ENCODE assay signal across 16 cellular contexts in genomic region chr10:130441041-130441440, GRCh38.
DNase-seq lines count a peak whose midpoint lies in the region; ATAC-seq and TF ChIP-seq lines count a peak whose summit lies in the region.
"Had no signal": no experiment of that assay in that cellular context is flagged by ENCODE, and none has a peak within 500 bp of the region (broad histone marks: within the 10 kb centered on the region; RNA-seq: fewer than 3 reads in every experiment).

No MANE protein-coding gene starts in this region.

- ATAC-seq in activated CD8-positive, alpha-beta memory T cell treated with anti-CD3 and anti-CD28 coated beads, Interleukin-2, amount 10 ng/mL, durations not matched to agents 7 days and 5 days: no peak
- ATAC-seq in GM21576 (IDR thresholded peaks at IDR 0.05; ENCODE audit: unreplicated experiment): no peak
- ATAC-seq: GM23338 had no signal

- no peaks in the 10 kb centered on the region for H3K4me1 Mint-ChIP-seq in activated CD8-positive, alpha-beta memory T cell treated with anti-CD3 and anti-CD28 coated beads, Interleukin-2, amount 10 ng/mL, durations not matched to agents 7 days and 5 days
- H3K4me1 Mint-ChIP-seq: CD14-positive monocyte; CD4-positive, alpha-beta memory T cell; GM23338 had no signal

- no peaks in the 10 kb centered on the region for H3K27me3 ChIP-seq in vagina
- H3K27me3 ChIP-seq: BLaER1 had no signal

- H3K36me3 Mint-ChIP-seq in activated CD8-positive, alpha-beta memory T cell treated with anti-CD3 and anti-CD28 coated beads, Interleukin-2, amount 10 ng/mL, durations not matched to agents 7 days and 5 days: no peaks in the 10 kb centered on the region
- H3K36me3 Mint-ChIP-seq: CD14-positive monocyte; CD4-positive, alpha-beta memory T cell had no signal

- H3K9me3 Mint-ChIP-seq in activated CD8-positive, alpha-beta memory T cell treated with anti-CD3 and anti-CD28 coated beads, Interleukin-2, amount 10 ng/mL, durations not matched to agents 7 days and 5 days (ENCODE audit: low read depth): peaks cover 6% of the 10 kb centered on the region

- DNase-seq in activated CD8-positive, alpha-beta memory T cell treated with anti-CD3 and anti-CD28 coated beads, Interleukin-2, amount 10 ng/mL, durations not matched to agents 7 days and 5 days: peak; percentile 12
- no peak for DNase-seq in activated CD8-positive, alpha-beta memory T cell treated with anti-CD3 and anti-CD28 coated beads for 24 hours
- peak; percentile 31 for DNase-seq in coronary artery (ENCODE audit: low spot score)
- DNase-seq in left kidney (ENCODE audit: low read depth, low spot score): peak; percentile 71
- DNase-seq in vagina (ENCODE audit: extremely low spot score in 2 of 2): peak; percentile 54 to 74
- no peak for DNase-seq in stimulated activated CD8-positive, alpha-beta memory T cell treated with anti-CD3 and anti-CD28 coated beads, Interleukin-4, amount 100 ng/mL, for 48 hours
- DNase-seq: 8988T; CD4-positive, alpha-beta memory T cell; DMS153; DMS79; GDM1; H7 had no signal

- H3K9me3 ChIP-seq in vagina: no peaks in the 10 kb centered on the region
- H3K9me3 ChIP-seq: BLaER1 had no signal

- no peak overlapping the region for H3K27ac Mint-ChIP-seq in activated CD8-positive, alpha-beta memory T cell treated with anti-CD3 and anti-CD28 coated beads, Interleukin-2, amount 10 ng/mL, durations not matched to agents 7 days and 5 days
- H3K27ac Mint-ChIP-seq: CD14-positive monocyte; CD4-positive, alpha-beta memory T cell; GM23338 had no signal

- intact Hi-C loops in vagina (cut with DNase I): no loop called here

- CTCF ChIA-PET in activated CD8-positive, alpha-beta memory T cell treated with anti-CD3 and anti-CD28 coated beads, Interleukin-2, amount 10 ng/mL, durations not matched to agents 7 days and 5 days (lab: Charles Lee): no interaction called here

- H3K4me1 ChIP-seq in vagina: no peaks in the 10 kb centered on the region

- no peak for TF ChIP-seq CTCF in coronary artery (IDR thresholded peaks at IDR 0.05)
- TF ChIP-seq CTCF in vagina (IDR thresholded peaks at IDR 0.05): no peak

- H3K4me3 ChIP-seq in coronary artery (no peak overlapping the region), vagina (no peak overlapping the region)
- H3K4me3 ChIP-seq: BLaER1, GM23338 had no signal

- no peak overlapping the region for H3K4me3 Mint-ChIP-seq in activated CD8-positive, alpha-beta memory T cell treated with anti-CD3 and anti-CD28 coated beads, Interleukin-2, amount 10 ng/mL, durations not matched to agents 7 days and 5 days
- H3K4me3 Mint-ChIP-seq: CD14-positive monocyte; CD4-positive, alpha-beta memory T cell; GM23338 had no signal

- TF ChIP-seq POLR2A in vagina (IDR thresholded peaks at IDR 0.05): no peak

- H3K27me3 Mint-ChIP-seq in activated CD8-positive, alpha-beta memory T cell treated with anti-CD3 and anti-CD28 coated beads, Interleukin-2, amount 10 ng/mL, durations not matched to agents 7 days and 5 days: no peaks in the 10 kb centered on the region
- H3K27me3 Mint-ChIP-seq: CD4-positive, alpha-beta memory T cell had no signal

- no peak overlapping the region for H3K27ac ChIP-seq in coronary artery
- no peak overlapping the region for H3K27ac ChIP-seq in vagina
- H3K27ac ChIP-seq: BLaER1 had no signal

- H3K36me3 ChIP-seq in vagina: no peaks in the 10 kb centered on the region
- H3K36me3 ChIP-seq: BLaER1 had no signal

Comparison
In these comparisons a context has a peak if more than half of its experiments do, and no peak if none do; other contexts are left out.
1. DNase-seq: peak in activated CD8-positive, alpha-beta memory T cell treated with anti-CD3 and anti-CD28 coated beads, Interleukin-2, amount 10 ng/mL, durations not matched to agents 7 days and 5 days (single experiment), coronary artery (single experiment), left kidney (single experiment) and vagina (2 of 2); none in activated CD8-positive, alpha-beta memory T cell treated with anti-CD3 and anti-CD28 coated beads for 24 hours (single experiment) and stimulated activated CD8-positive, alpha-beta memory T cell treated with anti-CD3 and anti-CD28 coated beads, Interleukin-4, amount 100 ng/mL, for 48 hours (single experiment).